In the genomic region with DNA sequence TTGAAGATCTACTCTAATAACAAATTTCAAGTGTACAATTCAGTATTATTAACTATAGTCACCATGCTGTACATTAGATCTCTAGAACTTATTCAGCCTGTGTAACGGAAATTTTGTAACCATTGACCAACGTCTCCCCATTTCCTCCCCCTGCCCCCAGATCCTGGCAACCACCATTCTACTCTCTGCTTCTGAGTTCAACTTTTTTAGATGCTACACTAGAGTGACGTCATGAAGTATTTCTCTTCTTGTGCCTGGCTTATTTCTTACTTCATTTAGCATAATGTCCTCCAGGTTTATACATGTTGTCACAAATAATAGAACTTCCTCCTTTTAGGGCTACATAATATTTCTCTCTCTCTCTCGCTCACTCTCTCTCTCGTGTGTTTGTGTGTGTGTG, we compare ENCODE assay signal across 19 cellular contexts.
DNase-seq lines count a peak whose midpoint lies in the region; TF ChIP-seq lines count a peak whose summit lies in the region.
"Had no signal": no experiment of that assay in that cellular context is flagged by ENCODE, and none has a peak within 500 bp of the region (broad histone marks: within the 10 kb centered on the region; RNA-seq: fewer than 3 reads in every experiment).

No MANE protein-coding gene starts in this region.

- H3K27ac ChIP-seq in HL-60 (replicated peaks) (peak overlapping the region; percentile 80), epithelial cell of prostate (peak overlapping the region; percentile 82)
- H3K27ac ChIP-seq: Peyer's patch had no signal

- DNase-seq in AML-193 (lab: John Stamatoyannopoulos, UW), result peak; percentile 62 to 73
- peak; percentile 65 to 87 for DNase-seq in HL-60 (ENCODE audit: low read depth in 1 of 2, low spot score in 1 of 2)
- DNase-seq in NOMO-1 (lab: John Stamatoyannopoulos, UW; ENCODE audit: unreplicated experiment in 2 of 2), result peak; percentile 61 to 78
- no peak for DNase-seq in epithelial cell of prostate (ENCODE audit: low read depth, low spot score)
- DNase-seq in NCI-H510A (lab: John Stamatoyannopoulos, UW), result no peak
- DNase-seq in HuH-7.5 (ENCODE audit: low spot score), result no peak
- no peak for DNase-seq in NCI-H2196 treated with DMSO at 0.1 percent for 48 hours (lab: John Stamatoyannopoulos, UW; ENCODE audit: unreplicated experiment)
- DNase-seq: BE2C; CD4-positive, alpha-beta memory T cell; DMS153; HCEC 1CT; NCI-H1048; NCI-H1436 treated with DMSO at 0.1 percent for 48 hours; NCI-H2081; NCI-H2171 treated with DMSO at 0.1 percent for 48 hours; NCI-H748 treated with DMSO at 0.1 percent for 48 hours; Peyer's patch had no signal

- H3K4me3 ChIP-seq in HL-60 (replicated peaks; ENCODE audit: insufficient read depth, low read length), result no peak overlapping the region
- H3K4me3 ChIP-seq: GM12878, GM23338, Peyer's patch had no signal

- TF ChIP-seq CTCF in HL-60 (IDR thresholded peaks at IDR 0.05; ENCODE audit: insufficient read depth, low read length), result no peak

- no peaks in the 10 kb centered on the region for H3K27me3 ChIP-seq in HL-60 (ENCODE audit: insufficient read depth, poor library complexity, severe bottlenecking)
- H3K27me3 ChIP-seq: BE2C, Peyer's patch had no signal

Comparison
In these comparisons a context has a peak if more than half of its experiments do, and no peak if none do; other contexts are left out.
1. DNase-seq: peak in AML-193 (2 of 2), HL-60 (2 of 2) and NOMO-1 (2 of 2); none in epithelial cell of prostate (single experiment), NCI-H510A (single experiment), HuH-7.5 (single experiment) and NCI-H2196 treated with DMSO at 0.1 percent for 48 hours (single experiment).